ENCODE assay signal across 3 cellular contexts in genomic region chr22:50137277-50137676, GRCh38. TPM values are rescaled to one million over a fixed set of nuclear protein-coding genes. Genes with fewer than 3 reads are reported as not detected.
"Had no signal": no experiment of that assay in that cellular context is flagged by ENCODE, and none has a peak within 500 bp of the region (broad histone marks: within the 10 kb centered on the region; RNA-seq: fewer than 3 reads in every experiment).

No MANE protein-coding gene starts in this region.

RNA-seq across cellular contexts. Expression of gene MLC1, which starts 52.1 kb away (rescaled TPM):
- total RNA-seq: stomach, tibial nerve, transverse colon had no signal
